In genomic region chr16:4682084-4682581, GRCh38 we compare ENCODE assay signal across 26 cellular contexts. TPM values are rescaled to one million over a fixed set of nuclear protein-coding genes. Genes with fewer than 3 reads are reported as not detected.
DNase-seq lines count a peak whose midpoint lies in the region; ATAC-seq, FAIRE-seq and TF ChIP-seq lines count a peak whose summit lies in the region.
"Had no signal": no experiment of that assay in that cellular context is flagged by ENCODE, and none has a peak within 500 bp of the region (broad histone marks: within the 10 kb centered on the region; RNA-seq: fewer than 3 reads in every experiment).

No MANE protein-coding gene starts in this region.

- whole genome bisulfite sequencing in liver, result 87% methylated on average over 26 of the region's 26 CpGs
- 96% methylated on average over 14 of the region's 26 CpGs for WGBS in HepG2 (ENCODE audit: low lambda C conversion rate)
- WGBS in upper lobe of left lung, 2 donors, result 74% methylated on average over 23 of the region's 26 CpGs; no CpG with 5 or more reads in 1 of the 2 donors

- no peak for TF ChIP-seq CTCF in liver (IDR thresholded peaks at IDR 0.05; ENCODE audit: low read depth, low read length, missing input control)
- TF ChIP-seq CTCF in HepG2 (CRISPR knock-in tag; IDR thresholded peaks at IDR 0.05), result no peak
- TF ChIP-seq CTCF in upper lobe of left lung (IDR thresholded peaks at IDR 0.05), result no peak

- no peak for FAIRE-seq in HepG2 (lab: Jason Lieb, UNC)
- FAIRE-seq: D721Med, endothelial cell of umbilical vein had no signal

- no peaks in the 10 kb centered on the region for H4K20me1 ChIP-seq in HepG2 (ENCODE audit: insufficient read depth, low read length)

- H3K4me3 ChIP-seq in liver (ENCODE audit: low read depth in 1 of 3, low read length in 3 of 3), result no peak overlapping the region
- H3K4me3 ChIP-seq in HepG2 (replicated peaks in 1 of 3; ENCODE audit: insufficient read depth in 1 of 3, low read depth in 2 of 3, low read length in 3 of 3), result no peak overlapping the region
- peak overlapping the region in 1 of 4 donors; percentile 4 for H3K4me3 ChIP-seq in upper lobe of left lung
- no peak overlapping the region for H3K4me3 ChIP-seq in CD4-positive, alpha-beta memory T cell (ENCODE audit: low read length in 2 of 2)
- H3K4me3 ChIP-seq: cardiac muscle cell, PC-9, thoracic aorta had no signal

- no peak overlapping the region for H2AFZ ChIP-seq in HepG2 (ENCODE audit: low read length)
- H2AFZ ChIP-seq: PC-9 had no signal

- DNase-seq in HepG2 (ENCODE audit: low spot score) (no peak), upper lobe of left lung (no peak), T1000 (lab: John Stamatoyannopoulos, UW) (no peak)
- no peak for DNase-seq in activated naive CD8-positive, alpha-beta T cell treated with anti-CD3 and anti-CD28 coated beads, Interleukin-2, amount 10 ng/mL, durations not matched to agents 7 days and 5 days
- no peak for DNase-seq in naive thymus-derived CD8-positive, alpha-beta T cell
- no peak for DNase-seq in CD4-positive, alpha-beta memory T cell
- no peak for DNase-seq in effector CD4-positive, alpha-beta T cell
- DNase-seq: aorta; EL; NCI-H1417 treated with DMSO at 0.1 percent for 48 hours; NCI-H2081 treated with DMSO at 0.1 percent for 48 hours; NCI-H446; occipital lobe; SHP77 treated with DMSO at 0.1 percent for 48 hours; stimulated activated CD4-positive, alpha-beta T cell treated with anti-CD3 and anti-CD28 coated beads, Interleukin-12 subunit alpha, Interleukin-12 subunit beta, amount 100 ng/mL, for 4 hours; SW 1271 had no signal

- CTCF ChIA-PET in HepG2 (lab: Yijun Ruan, JAX; ENCODE audit: low intra/inter-chr PET ratio, low total read pairs), result no interaction called here
- CTCF ChIA-PET in CD4-positive, alpha-beta memory T cell (lab: Charles Lee; ENCODE audit: partially characterized antibody), result interaction anchor here (1.7 kb wide), 1 partner anchor 66 kb away, joined by 4 read pairs; no protein-coding TSS in a partner anchor

- in situ Hi-C loops in HepG2 (cut with HindIII; ENCODE audit: extremely low pct_ligation_motif_present, low pct_unique_long_range_greater_than_20kb), result no loop called here

- H3K27me3 ChIP-seq in liver (ENCODE audit: control insufficient read depth in 4 of 4, insufficient read depth in 4 of 4, low read length in 3 of 4) (no peaks in the 10 kb centered on the region), HepG2 (ENCODE audit: control insufficient read depth in 1 of 2, insufficient read depth in 2 of 2, low read length in 2 of 2) (no peaks in the 10 kb centered on the region), upper lobe of left lung (no peaks in the 10 kb centered on the region)
- H3K27me3 ChIP-seq in CD4-positive, alpha-beta memory T cell (ENCODE audit: insufficient read depth, low read length), result no peaks in the 10 kb centered on the region
- H3K27me3 ChIP-seq: cardiac muscle cell had no signal

- H3K9ac ChIP-seq in liver (ENCODE audit: low read depth in 1 of 2, low read length in 2 of 2) (no peak overlapping the region), HepG2 (ENCODE audit: insufficient read depth, low read depth, low read length) (no peak overlapping the region)

- no peak overlapping the region for H3K4me2 ChIP-seq in HepG2 (ENCODE audit: low read depth, low read length)

- peaks cover 16 to 95% (median 78%) of the 10 kb centered on the region in 4 donors for H3K4me1 ChIP-seq in liver (ENCODE audit: control insufficient read depth in 4 of 4, insufficient read depth in 4 of 4, low read length in 3 of 4)
- peaks cover 17% of the 10 kb centered on the region for H3K4me1 ChIP-seq in HepG2 (ENCODE audit: insufficient read depth, low read length)
- H3K4me1 ChIP-seq in upper lobe of left lung, result peaks cover 6 to 38% (median 29%) of the 10 kb centered on the region in 4 donors
- H3K4me1 ChIP-seq in CD4-positive, alpha-beta memory T cell (ENCODE audit: insufficient read depth, low read length), result peaks cover 2% of the 10 kb centered on the region

- intact Hi-C loops in HepG2 (cut with micrococcal nuclease; ENCODE audit: unreplicated experiment), result no loop called here
- intact Hi-C loops in CD4-positive, alpha-beta memory T cell (cut with micrococcal nuclease), result no loop called here

- H3K27ac ChIP-seq in liver (ENCODE audit: low read depth in 1 of 2, low read length in 2 of 2), result peak overlapping the region; percentile 91 to 98
- no peak overlapping the region for H3K27ac ChIP-seq in HepG2 (ENCODE audit: extremely low read length, insufficient read depth, low read length)
- H3K27ac ChIP-seq in upper lobe of left lung, result no peak overlapping the region
- no peak overlapping the region for H3K27ac ChIP-seq in CD4-positive, alpha-beta memory T cell (ENCODE audit: low read depth, low read length)
- H3K27ac ChIP-seq: cardiac muscle cell, PC-9, thoracic aorta had no signal

- H3K36me3 ChIP-seq in liver (ENCODE audit: control insufficient read depth in 4 of 4, insufficient read depth in 3 of 4, low read depth in 1 of 4, low read length in 3 of 4) (peaks cover 0 to 9% (median 6%) of the 10 kb centered on the region in 4 donors), HepG2 (replicated peaks in 1 of 2; ENCODE audit: control insufficient read depth in 1 of 2, insufficient read depth in 2 of 2, low read length in 2 of 2) (peaks cover 29 to 67% of the 10 kb centered on the region in 2 experiments; a peak in 4 of 5 replicates), upper lobe of left lung (peaks cover 11 to 83% (median 62%) of the 10 kb centered on the region in 4 donors)
- peaks cover 15% of the 10 kb centered on the region for H3K36me3 ChIP-seq in CD4-positive, alpha-beta memory T cell (ENCODE audit: insufficient read depth, low read length)

- peak overlapping the region; percentile 86 for H3K27ac Mint-ChIP-seq in activated naive CD8-positive, alpha-beta T cell treated with anti-CD3 and anti-CD28 coated beads, Interleukin-2, amount 10 ng/mL, durations not matched to agents 7 days and 5 days
- peak overlapping the region in 9 of 10 donors; percentile 51 to 95 (median 89) for H3K27ac Mint-ChIP-seq in naive thymus-derived CD8-positive, alpha-beta T cell
- H3K27ac Mint-ChIP-seq in CD4-positive, alpha-beta memory T cell, result no peak overlapping the region
- H3K27ac Mint-ChIP-seq: memory B cell had no signal

- no TSS peak for BruUV-seq in HepG2 (replicated peaks; lab: Mats Ljungman, UMichigan)

- TF ChIP-seq EP300 in HepG2 (IDR thresholded peaks at IDR 0.05; ENCODE audit: low read depth in 2 of 2, low read length in 2 of 2), result no peak
- no peak for TF ChIP-seq EP300 in HepG2 (CRISPR knock-in tag; IDR thresholded peaks at IDR 0.05; ENCODE audit: borderline replicate concordance)
- no peak for TF ChIP-seq EP300 in upper lobe of left lung (IDR thresholded peaks at IDR 0.05)

- peaks cover 10% of the 10 kb centered on the region for H3K36me3 Mint-ChIP-seq in activated naive CD8-positive, alpha-beta T cell treated with anti-CD3 and anti-CD28 coated beads, Interleukin-2, amount 10 ng/mL, durations not matched to agents 7 days and 5 days
- peaks cover 0 to 36% (median 0%) of the 10 kb centered on the region in 3 donors for H3K36me3 Mint-ChIP-seq in naive thymus-derived CD8-positive, alpha-beta T cell
- peaks cover 4 to 24% of the 10 kb centered on the region in 2 donors for H3K36me3 Mint-ChIP-seq in CD4-positive, alpha-beta memory T cell

- TF ChIP-seq POLR2A in HepG2 (IDR thresholded peaks at IDR 0.05; ENCODE audit: insufficient read depth in 1 of 2, low read depth in 2 of 2, low read length in 2 of 2) (no peak), upper lobe of left lung (IDR thresholded peaks at IDR 0.05) (no peak)

- POLR2A ChIA-PET in HepG2 (lab: Yijun Ruan, JAX), result interaction anchor here (0.9 to 1.2 kb wide), 2 partner anchors 19 to 58 kb away, joined by 3 to 5 read pairs; no protein-coding TSS in a partner anchor
- POLR2A ChIA-PET in activated naive CD8-positive, alpha-beta T cell treated with anti-CD3 and anti-CD28 coated beads, Interleukin-2, amount 10 ng/mL, durations not matched to agents 7 days and 5 days (lab: Charles Lee), result interaction anchor here (1.1 to 2.7 kb wide), 2 partner anchors 10 to 52 kb away, joined by 4 to 8 read pairs; partner anchors contain the start of genes ANKS3 and DNAAF8
- POLR2A ChIA-PET in naive thymus-derived CD8-positive, alpha-beta T cell (lab: Charles Lee), result interaction anchor here (0.6 to 6.1 kb wide), 6 partner anchors 10 to 1486 kb away, joined by 4 to 63 read pairs (median 6); partner anchors contain the start of gene NUDT16L1
- POLR2A ChIA-PET in CD4-positive, alpha-beta memory T cell (lab: Charles Lee; ENCODE audit: partially characterized antibody), result interaction anchor here (1.1 to 1.2 kb wide), 2 partner anchors 12 to 144 kb away, joined by 3 read pairs; partner anchors contain the start of gene CDIP1

- no peaks in the 10 kb centered on the region for H3K9me3 Mint-ChIP-seq in activated naive CD8-positive, alpha-beta T cell treated with anti-CD3 and anti-CD28 coated beads, Interleukin-2, amount 10 ng/mL, durations not matched to agents 7 days and 5 days
- H3K9me3 Mint-ChIP-seq in naive thymus-derived CD8-positive, alpha-beta T cell, result no peaks in the 10 kb centered on the region
- H3K9me3 Mint-ChIP-seq in CD4-positive, alpha-beta memory T cell, result no peaks in the 10 kb centered on the region
- H3K9me3 Mint-ChIP-seq: activated naive CD4-positive, alpha-beta T cell treated with anti-CD3 and anti-CD28 coated beads for 36 hours; activated T-cell treated with anti-CD3 and anti-CD28 coated beads, Interleukin-2, amount 50 U/mL, for 72 hours; memory B cell had no signal

- H3K4me3 Mint-ChIP-seq in activated naive CD8-positive, alpha-beta T cell treated with anti-CD3 and anti-CD28 coated beads, Interleukin-2, amount 10 ng/mL, durations not matched to agents 7 days and 5 days, result peak overlapping the region; percentile 57
- peak overlapping the region in 8 of 10 donors; percentile 26 to 65 (median 41) for H3K4me3 Mint-ChIP-seq in naive thymus-derived CD8-positive, alpha-beta T cell
- no peak overlapping the region for H3K4me3 Mint-ChIP-seq in CD4-positive, alpha-beta memory T cell
- H3K4me3 Mint-ChIP-seq: activated CD4-positive, alpha-beta T cell treated with anti-CD3 and anti-CD28 coated beads for 36 hours; activated naive CD4-positive, alpha-beta T cell treated with anti-CD3 and anti-CD28 coated beads for 36 hours; memory B cell had no signal

- H3K4me1 Mint-ChIP-seq in activated naive CD8-positive, alpha-beta T cell treated with anti-CD3 and anti-CD28 coated beads, Interleukin-2, amount 10 ng/mL, durations not matched to agents 7 days and 5 days, result peaks cover 17% of the 10 kb centered on the region
- H3K4me1 Mint-ChIP-seq in naive thymus-derived CD8-positive, alpha-beta T cell, result peaks cover 11 to 44% (median 28%) of the 10 kb centered on the region in 4 donors
- peaks cover 4 to 10% (median 6%) of the 10 kb centered on the region in 4 donors for H3K4me1 Mint-ChIP-seq in CD4-positive, alpha-beta memory T cell

- no peaks in the 10 kb centered on the region for H3K27me3 Mint-ChIP-seq in activated naive CD8-positive, alpha-beta T cell treated with anti-CD3 and anti-CD28 coated beads, Interleukin-2, amount 10 ng/mL, durations not matched to agents 7 days and 5 days
- H3K27me3 Mint-ChIP-seq in naive thymus-derived CD8-positive, alpha-beta T cell, result no peaks in the 10 kb centered on the region
- H3K27me3 Mint-ChIP-seq in CD4-positive, alpha-beta memory T cell, result no peaks in the 10 kb centered on the region
- H3K27me3 Mint-ChIP-seq: activated CD4-positive, alpha-beta T cell treated with anti-CD3 and anti-CD28 coated beads for 36 hours; memory B cell had no signal

- no peaks in the 10 kb centered on the region for H3K79me2 ChIP-seq in HepG2 (ENCODE audit: insufficient read depth, low read length)

- no peaks in the 10 kb centered on the region for H3K9me3 ChIP-seq in liver (ENCODE audit: control insufficient read depth in 4 of 4, low read length in 3 of 4)
- H3K9me3 ChIP-seq in HepG2 (ENCODE audit: low read length), result no peaks in the 10 kb centered on the region
- H3K9me3 ChIP-seq in upper lobe of left lung, result no peaks in the 10 kb centered on the region
- H3K9me3 ChIP-seq in CD4-positive, alpha-beta memory T cell (ENCODE audit: control insufficient read depth in 1 of 2, low read length in 2 of 2), result no peaks in the 10 kb centered on the region
- H3K9me3 ChIP-seq: thoracic aorta had no signal

- no peak for TF ChIP-seq RAD21 in liver (IDR thresholded peaks at IDR 0.05)
- no peak for TF ChIP-seq RAD21 in HepG2 (CRISPR knock-in tag; IDR thresholded peaks at IDR 0.05)

- ATAC-seq in HepG2 (no peak), upper lobe of left lung (ENCODE audit: low FRiP score in 2 of 2) (no peak)
- ATAC-seq in activated naive CD8-positive, alpha-beta T cell treated with anti-CD3 and anti-CD28 coated beads, Interleukin-2, amount 10 ng/mL, durations not matched to agents 7 days and 5 days (ENCODE audit: low read depth), result no peak
- ATAC-seq in naive thymus-derived CD8-positive, alpha-beta T cell, result peak; percentile 13 to 22

RNA-seq across cellular contexts. Expression of gene NUDT16L1, which starts 11.2 kb away (rescaled TPM):
- total RNA-seq in liver (10 to 100 TPM; 22.4 to 40.3 TPM), HepG2 (2016; rRNA removed; fragmentation: Illumina TruSeq; extraction: Trizol) (40.5 and 41.0 TPM in 2 replicates), upper lobe of left lung (10 to 100 TPM; 14.9 to 66.0 (median 34.1) TPM)
- polyA plus RNA-seq in liver (10 to 100 TPM; 32.3 to 43.4 TPM), HepG2 (2011; rRNA removed) (28.0 and 28.9 TPM in 2 replicates)
- 10.3 and 11.1 TPM in 2 replicates for total RNA-seq in HepG2 (2016; cell fraction: cytosol; rRNA removed; fragmentation: Illumina TruSeq; extraction: Trizol; ENCODE audit: low read depth)
- 42.6 and 42.7 TPM in 2 replicates for total RNA-seq in HepG2 (2016; cell fraction: insoluble cytoplasmic fraction; rRNA removed; fragmentation: Illumina TruSeq; extraction: Trizol)
- 18.6 and 20.4 TPM in 2 replicates for total RNA-seq in HepG2 (2016; cell fraction: membrane; rRNA removed; fragmentation: Illumina TruSeq; extraction: Trizol)
- 16.9 and 17.3 TPM in 2 replicates for total RNA-seq in HepG2 (2016; cell fraction: nucleus; rRNA removed; fragmentation: Illumina TruSeq; extraction: Trizol)
- 27.9 and 47.5 TPM in 2 replicates for polyA plus RNA-seq in HepG2 (2011; cell fraction: cytosol; rRNA removed)
- polyA plus RNA-seq in HepG2 (2011; cell fraction: nucleus; rRNA removed), result 33.3 and 34.9 TPM in 2 replicates
- 17.6 and 17.9 TPM in 2 replicates for polyA plus RNA-seq in HepG2 (2012)
- 13.1 and 13.9 TPM in 2 replicates for polyA plus RNA-seq in HepG2 (2016; cell fraction: cytosol; fragmentation: Illumina TruSeq; extraction: Trizol; ENCODE audit: low read depth)
- polyA plus RNA-seq in HepG2 (2016; cell fraction: insoluble cytoplasmic fraction; fragmentation: Illumina TruSeq; extraction: Trizol; ENCODE audit: low read depth), result 49.7 and 50.3 TPM in 2 replicates
- polyA plus RNA-seq in HepG2 (2016; cell fraction: membrane; fragmentation: Illumina TruSeq; extraction: Trizol; ENCODE audit: low read depth), result 15.2 and 17.7 TPM in 2 replicates
- 32.3 and 35.4 TPM in 2 replicates for polyA plus RNA-seq in HepG2 (2016; cell fraction: nucleus; fragmentation: Illumina TruSeq; extraction: Trizol; ENCODE audit: insufficient read depth, low read depth)
- 14.3 and 41.1 TPM in 2 replicates for polyA minus RNA-seq in HepG2 (2011; rRNA and poly(A)+ RNA removed; ENCODE audit: low replicate concordance)
- polyA minus RNA-seq in HepG2 (2011; cell fraction: cytosol; rRNA and poly(A)+ RNA removed), result 8.9 and 10.9 TPM in 2 replicates
- polyA minus RNA-seq in HepG2 (2011; cell fraction: nucleus; rRNA and poly(A)+ RNA removed), result 10.6 and 11.6 TPM in 2 replicates
- total RNA-seq in activated naive CD8-positive, alpha-beta T cell treated with anti-CD3 and anti-CD28 coated beads, Interleukin-2, amount 10 ng/mL, durations not matched to agents 7 days and 5 days, result 10 to 100 TPM; 40.7 to 42.7 TPM
- 10 to 100 TPM; 56.7 to 59.3 TPM for total RNA-seq in naive thymus-derived CD8-positive, alpha-beta T cell
- 100 to 1,000 TPM in 2 of 3 donors, 10 to 100 TPM in 1; 90.0 to 131 (median 119) TPM for polyA plus RNA-seq in naive thymus-derived CD8-positive, alpha-beta T cell
- total RNA-seq in CD4-positive, alpha-beta memory T cell, result 10 to 100 TPM; 52.4 to 53.7 TPM
- polyA plus RNA-seq in CD4-positive, alpha-beta memory T cell, result 100 to 1,000 TPM in 1 of 2 donors, 10 to 100 TPM in 1; 80.1 to 125 TPM

RNA-seq across cellular contexts. Expression of gene ANKS3, which starts 51.9 kb away (rescaled TPM):
- 10 to 100 TPM in 1 of 2 donors, 1 to 10 TPM in 1; 4.1 to 14.0 TPM for total RNA-seq in liver
- 1 to 10 TPM; 4.0 to 5.3 TPM for polyA plus RNA-seq in liver
- total RNA-seq in HepG2 (2016; rRNA removed; fragmentation: Illumina TruSeq; extraction: Trizol), result 6.6 and 15.9 TPM in 2 replicates
- 34.4 and 34.9 TPM in 2 replicates for total RNA-seq in HepG2 (2016; cell fraction: cytosol; rRNA removed; fragmentation: Illumina TruSeq; extraction: Trizol; ENCODE audit: low read depth)
- total RNA-seq in HepG2 (2016; cell fraction: insoluble cytoplasmic fraction; rRNA removed; fragmentation: Illumina TruSeq; extraction: Trizol), result 6.2 and 13.8 TPM in 2 replicates
- 29.2 and 30.9 TPM in 2 replicates for total RNA-seq in HepG2 (2016; cell fraction: membrane; rRNA removed; fragmentation: Illumina TruSeq; extraction: Trizol)
- total RNA-seq in HepG2 (2016; cell fraction: nucleus; rRNA removed; fragmentation: Illumina TruSeq; extraction: Trizol), result 17.3 and 17.4 TPM in 2 replicates
- polyA plus RNA-seq in HepG2 (2011; rRNA removed), result 11.4 and 14.4 TPM in 2 replicates
- 5.8 and 7.5 TPM in 2 replicates for polyA plus RNA-seq in HepG2 (2011; cell fraction: cytosol; rRNA removed)
- 58.0 and 68.7 TPM in 2 replicates for polyA plus RNA-seq in HepG2 (2011; cell fraction: nucleus; rRNA removed)
- 6.3 and 7.6 TPM in 2 replicates for polyA plus RNA-seq in HepG2 (2012)
- polyA plus RNA-seq in HepG2 (2016; cell fraction: cytosol; fragmentation: Illumina TruSeq; extraction: Trizol; ENCODE audit: low read depth), result 2.4 and 2.5 TPM in 2 replicates
- polyA plus RNA-seq in HepG2 (2016; cell fraction: insoluble cytoplasmic fraction; fragmentation: Illumina TruSeq; extraction: Trizol; ENCODE audit: low read depth), result 3.9 and 5.0 TPM in 2 replicates
- polyA plus RNA-seq in HepG2 (2016; cell fraction: membrane; fragmentation: Illumina TruSeq; extraction: Trizol; ENCODE audit: low read depth), result 3.0 and 4.2 TPM in 2 replicates
- polyA plus RNA-seq in HepG2 (2016; cell fraction: nucleus; fragmentation: Illumina TruSeq; extraction: Trizol; ENCODE audit: insufficient read depth, low read depth), result 32.9 and 37.2 TPM in 2 replicates
- 23.8 and 32.8 TPM in 2 replicates for polyA minus RNA-seq in HepG2 (2011; rRNA and poly(A)+ RNA removed; ENCODE audit: low replicate concordance)
- polyA minus RNA-seq in HepG2 (2011; cell fraction: cytosol; rRNA and poly(A)+ RNA removed), result 3.9 and 4.8 TPM in 2 replicates
- polyA minus RNA-seq in HepG2 (2011; cell fraction: nucleus; rRNA and poly(A)+ RNA removed), result 25.6 and 28.0 TPM in 2 replicates
- 10 to 100 TPM; 20.4 to 20.5 TPM for total RNA-seq in activated naive CD8-positive, alpha-beta T cell treated with anti-CD3 and anti-CD28 coated beads, Interleukin-2, amount 10 ng/mL, durations not matched to agents 7 days and 5 days
- total RNA-seq in naive thymus-derived CD8-positive, alpha-beta T cell, result 10 to 100 TPM; 31.5 to 37.0 TPM
- 1 to 10 TPM; 4.3 to 9.0 (median 4.5) TPM for polyA plus RNA-seq in naive thymus-derived CD8-positive, alpha-beta T cell
- total RNA-seq in upper lobe of left lung, result 10 to 100 TPM; 17.9 to 67.1 (median 20.0) TPM
- 10 to 100 TPM; 28.5 to 33.9 TPM for total RNA-seq in CD4-positive, alpha-beta memory T cell
- polyA plus RNA-seq in CD4-positive, alpha-beta memory T cell, result 1 to 10 TPM in 1 of 2 donors, under 1 TPM in 1; 0.91 to 5.7 TPM

RNA-seq across cellular contexts. Expression of gene DNAAF8, which starts 52.2 kb away (rescaled TPM):
- total RNA-seq in liver (under 1 TPM; 0.42 to 0.70 TPM), HepG2 (2016; rRNA removed; fragmentation: Illumina TruSeq; extraction: Trizol) (0.38 and 0.44 TPM in 2 replicates), upper lobe of left lung (10 to 100 TPM in 1 of 6 donors, 1 to 10 TPM in 5; 1.6 to 19.1 (median 4.3) TPM)
- polyA plus RNA-seq in liver (under 1 TPM; 0.33 to 0.75 TPM), HepG2 (2011; rRNA removed) (0.27 TPM in 1 of 2 replicates, not detected in the other)
- 0.44 and 0.81 TPM in 2 replicates for total RNA-seq in HepG2 (2016; cell fraction: cytosol; rRNA removed; fragmentation: Illumina TruSeq; extraction: Trizol; ENCODE audit: low read depth)
- 0.15 TPM in 1 of 2 replicates, not detected in the other for total RNA-seq in HepG2 (2016; cell fraction: insoluble cytoplasmic fraction; rRNA removed; fragmentation: Illumina TruSeq; extraction: Trizol)
- total RNA-seq in HepG2 (2016; cell fraction: membrane; rRNA removed; fragmentation: Illumina TruSeq; extraction: Trizol), result 0.14 and 0.65 TPM in 2 replicates
- total RNA-seq in HepG2 (2016; cell fraction: nucleus; rRNA removed; fragmentation: Illumina TruSeq; extraction: Trizol), result 0.31 TPM in 1 of 2 replicates, not detected in the other
- polyA plus RNA-seq in HepG2 (2011; cell fraction: cytosol; rRNA removed), result 0.03 and 0.16 TPM in 2 replicates
- polyA plus RNA-seq in HepG2 (2011; cell fraction: nucleus; rRNA removed), result not detected in 2 replicates
- polyA plus RNA-seq in HepG2 (2012), result 0.12 and 0.21 TPM in 2 replicates
- polyA plus RNA-seq in HepG2 (2016; cell fraction: cytosol; fragmentation: Illumina TruSeq; extraction: Trizol; ENCODE audit: low read depth), result 0.15 and 0.24 TPM in 2 replicates
- polyA plus RNA-seq in HepG2 (2016; cell fraction: insoluble cytoplasmic fraction; fragmentation: Illumina TruSeq; extraction: Trizol; ENCODE audit: low read depth), result 0.34 and 0.57 TPM in 2 replicates
- polyA plus RNA-seq in HepG2 (2016; cell fraction: membrane; fragmentation: Illumina TruSeq; extraction: Trizol; ENCODE audit: low read depth), result 0.17 and 0.40 TPM in 2 replicates
- polyA plus RNA-seq in HepG2 (2016; cell fraction: nucleus; fragmentation: Illumina TruSeq; extraction: Trizol; ENCODE audit: insufficient read depth, low read depth), result not detected in 2 replicates
- 0.70 TPM in 1 of 2 replicates, not detected in the other for polyA minus RNA-seq in HepG2 (2011; rRNA and poly(A)+ RNA removed; ENCODE audit: low replicate concordance)
- polyA minus RNA-seq in HepG2 (2011; cell fraction: cytosol; rRNA and poly(A)+ RNA removed), result not detected in 2 replicates
- 0.50 TPM in 1 of 2 replicates, not detected in the other for polyA minus RNA-seq in HepG2 (2011; cell fraction: nucleus; rRNA and poly(A)+ RNA removed)
- under 1 TPM in 1 of 2 experiments, not detected in 1; 0.23 TPM for total RNA-seq in activated naive CD8-positive, alpha-beta T cell treated with anti-CD3 and anti-CD28 coated beads, Interleukin-2, amount 10 ng/mL, durations not matched to agents 7 days and 5 days
- under 1 TPM; 0.26 to 0.30 TPM for total RNA-seq in naive thymus-derived CD8-positive, alpha-beta T cell
- under 1 TPM in 2 of 3 donors, not detected in 1; 0.34 to 0.48 TPM for polyA plus RNA-seq in naive thymus-derived CD8-positive, alpha-beta T cell
- under 1 TPM; 0.12 to 0.64 TPM for total RNA-seq in CD4-positive, alpha-beta memory T cell
- polyA plus RNA-seq in CD4-positive, alpha-beta memory T cell, result under 1 TPM in 1 of 2 donors, not detected in 1; 0.11 TPM
- total RNA-seq: thoracic aorta had no signal

RNA-seq across cellular contexts. Expression of gene MGRN1, which starts 57.5 kb away (rescaled TPM):
- total RNA-seq in liver (10 to 100 TPM; 15.9 to 35.7 TPM), HepG2 (2016; rRNA removed; fragmentation: Illumina TruSeq; extraction: Trizol) (11.9 and 14.8 TPM in 2 replicates), upper lobe of left lung (100 to 1,000 TPM in 3 of 6 donors, 10 to 100 TPM in 3; 49.0 to 148 (median 99.1) TPM)
- polyA plus RNA-seq in liver (10 to 100 TPM; 21.9 to 29.9 TPM), HepG2 (2011; rRNA removed) (11.6 and 12.6 TPM in 2 replicates)
- total RNA-seq in HepG2 (2016; cell fraction: cytosol; rRNA removed; fragmentation: Illumina TruSeq; extraction: Trizol; ENCODE audit: low read depth), result 6.7 and 12.0 TPM in 2 replicates
- 13.0 and 13.6 TPM in 2 replicates for total RNA-seq in HepG2 (2016; cell fraction: insoluble cytoplasmic fraction; rRNA removed; fragmentation: Illumina TruSeq; extraction: Trizol)
- total RNA-seq in HepG2 (2016; cell fraction: membrane; rRNA removed; fragmentation: Illumina TruSeq; extraction: Trizol), result 14.0 and 16.7 TPM in 2 replicates
- total RNA-seq in HepG2 (2016; cell fraction: nucleus; rRNA removed; fragmentation: Illumina TruSeq; extraction: Trizol), result 17.0 and 22.2 TPM in 2 replicates
- polyA plus RNA-seq in HepG2 (2011; cell fraction: cytosol; rRNA removed), result 4.9 and 6.2 TPM in 2 replicates
- 87.1 and 98.5 TPM in 2 replicates for polyA plus RNA-seq in HepG2 (2011; cell fraction: nucleus; rRNA removed)
- 31.8 and 31.9 TPM in 2 replicates for polyA plus RNA-seq in HepG2 (2012)
- polyA plus RNA-seq in HepG2 (2016; cell fraction: cytosol; fragmentation: Illumina TruSeq; extraction: Trizol; ENCODE audit: low read depth), result 3.9 and 4.3 TPM in 2 replicates
- 22.5 and 31.3 TPM in 2 replicates for polyA plus RNA-seq in HepG2 (2016; cell fraction: insoluble cytoplasmic fraction; fragmentation: Illumina TruSeq; extraction: Trizol; ENCODE audit: low read depth)
- polyA plus RNA-seq in HepG2 (2016; cell fraction: membrane; fragmentation: Illumina TruSeq; extraction: Trizol; ENCODE audit: low read depth), result 11.4 and 11.5 TPM in 2 replicates
- 54.4 and 55.4 TPM in 2 replicates for polyA plus RNA-seq in HepG2 (2016; cell fraction: nucleus; fragmentation: Illumina TruSeq; extraction: Trizol; ENCODE audit: insufficient read depth, low read depth)
- polyA minus RNA-seq in HepG2 (2011; rRNA and poly(A)+ RNA removed; ENCODE audit: low replicate concordance), result 12.5 and 23.7 TPM in 2 replicates
- polyA minus RNA-seq in HepG2 (2011; cell fraction: cytosol; rRNA and poly(A)+ RNA removed), result 16.2 and 19.1 TPM in 2 replicates
- polyA minus RNA-seq in HepG2 (2011; cell fraction: nucleus; rRNA and poly(A)+ RNA removed), result 26.4 and 28.5 TPM in 2 replicates
- 10 to 100 TPM; 84.4 to 91.7 TPM for total RNA-seq in activated naive CD8-positive, alpha-beta T cell treated with anti-CD3 and anti-CD28 coated beads, Interleukin-2, amount 10 ng/mL, durations not matched to agents 7 days and 5 days
- total RNA-seq in naive thymus-derived CD8-positive, alpha-beta T cell, result 10 to 100 TPM; 66.4 to 70.5 TPM
- 1 to 10 TPM; 4.5 to 5.8 (median 5.6) TPM for polyA plus RNA-seq in naive thymus-derived CD8-positive, alpha-beta T cell
- total RNA-seq in CD4-positive, alpha-beta memory T cell, result 10 to 100 TPM; 62.2 to 64.1 TPM
- polyA plus RNA-seq in CD4-positive, alpha-beta memory T cell, result 1 to 10 TPM; 1.2 to 7.7 TPM

Comparison
In these comparisons a context has a peak if more than half of its experiments do, and no peak if none do; other contexts are left out.
1. H3K27ac ChIP-seq: peak in liver (2 of 2); none in HepG2 (single experiment), upper lobe of left lung (0 of 4) and CD4-positive, alpha-beta memory T cell (single experiment).
2. ATAC-seq: peak in naive thymus-derived CD8-positive, alpha-beta T cell (2 of 2); none in HepG2 (single experiment), activated naive CD8-positive, alpha-beta T cell treated with anti-CD3 and anti-CD28 coated beads, Interleukin-2, amount 10 ng/mL, durations not matched to agents 7 days and 5 days (single experiment) and upper lobe of left lung (0 of 2).
3. H3K27ac Mint-ChIP-seq: peak in activated naive CD8-positive, alpha-beta T cell treated with anti-CD3 and anti-CD28 coated beads, Interleukin-2, amount 10 ng/mL, durations not matched to agents 7 days and 5 days (single experiment) and naive thymus-derived CD8-positive, alpha-beta T cell (9 of 10); none in CD4-positive, alpha-beta memory T cell (0 of 7).
4. H3K4me3 Mint-ChIP-seq: peak in activated naive CD8-positive, alpha-beta T cell treated with anti-CD3 and anti-CD28 coated beads, Interleukin-2, amount 10 ng/mL, durations not matched to agents 7 days and 5 days (single experiment) and naive thymus-derived CD8-positive, alpha-beta T cell (8 of 10); none in CD4-positive, alpha-beta memory T cell (0 of 8).